ENCODE assay signal across 14 cellular contexts in the genomic region with DNA sequence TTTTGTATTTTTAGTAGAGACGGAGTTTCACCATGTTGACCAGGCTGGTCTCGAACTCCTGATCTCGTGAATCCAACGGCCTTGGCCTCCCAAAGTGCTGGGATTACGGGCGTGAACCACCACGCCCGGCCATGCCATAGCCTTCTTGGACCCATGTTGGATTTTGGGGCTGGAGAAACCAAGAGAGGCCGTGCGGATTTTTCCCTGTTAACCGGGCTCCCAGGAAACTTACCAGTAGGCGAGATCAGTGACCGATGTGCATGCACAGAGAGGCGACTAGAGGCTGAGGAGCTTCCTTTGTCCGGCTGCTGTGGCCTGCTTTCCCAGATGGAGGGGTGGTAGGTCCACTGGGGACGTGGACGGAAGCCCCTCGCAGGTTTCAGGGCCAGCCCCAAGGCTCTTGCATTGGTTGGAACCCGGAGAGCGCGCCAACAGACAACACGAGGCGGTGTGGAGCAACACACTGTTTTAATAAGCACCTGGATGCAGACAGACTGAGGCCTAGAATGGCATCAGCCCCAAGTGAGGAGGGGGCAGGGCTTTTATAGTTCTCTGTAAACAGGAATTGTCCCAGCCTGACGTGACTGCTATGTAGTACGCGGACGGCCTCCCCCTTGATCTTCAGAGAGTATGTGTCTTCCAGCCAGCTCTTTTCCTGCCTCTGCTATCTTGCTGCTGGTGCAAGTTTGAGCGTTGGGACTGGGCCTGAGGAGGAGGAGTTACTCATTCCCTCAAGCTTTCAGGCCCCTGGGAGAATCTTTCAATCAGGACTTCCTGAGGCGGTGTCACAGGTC. TPM values are rescaled to one million over a fixed set of nuclear protein-coding genes. Genes with fewer than 3 reads are reported as not detected.
A peak's percentile ranks its signal among the peaks of the same experiment; 100 is the strongest.
DNase-seq lines count a peak whose midpoint lies in the region; TF ChIP-seq lines count a peak whose summit lies in the region.
"Had no signal": no experiment of that assay in that cellular context is flagged by ENCODE, and none has a peak within 500 bp of the region (broad histone marks: within the 10 kb centered on the region; RNA-seq: fewer than 3 reads in every experiment).

ERVH48-1 (minus strand) TSS at position 517 of the 794 bp plus-strand sequence. CDS start 6,624 bp downstream, outside the sequence.

- DNase-seq in T-helper 1 cell (no peak), LNCaP clone FGC (ENCODE audit: low read depth) (peak; percentile 1), nephron progenitor cell (no peak), glomerular visceral epithelial cell (ENCODE audit: extremely low spot score) (no peak), A172 (ENCODE audit: low spot score) (no peak), head of caudate nucleus (no peak)
- DNase-seq: left colon; NCI-H1092 treated with DMSO at 0.1 percent for 48 hours; NK-92 treated with Interleukin-12 subunit alpha and Interleukin-12 subunit beta, amount 100 ng/mL, for 24 hours had no signal

- no peak for TF ChIP-seq CTCF in LNCaP clone FGC (IDR thresholded peaks at IDR 0.05; ENCODE audit: control insufficient read depth, extremely low read depth, insufficient read depth)
- no peak for TF ChIP-seq CTCF in brain (conservative IDR thresholded peaks at IDR 0.05)
- no peak for TF ChIP-seq CTCF in nephron progenitor cell (IDR thresholded peaks at IDR 0.05)

- no peaks in the 10 kb centered on the region for H3K36me3 Mint-ChIP-seq in T-helper 1 cell treated with Interleukin-12 subunit alpha and Interleukin-12 subunit beta and Interleukin-4 antibody, amounts not matched to agents 30 μg/mL and 1 μg/mL, for 36 hours (ENCODE audit: low read depth)
- H3K36me3 Mint-ChIP-seq in brain = no peaks in the 10 kb centered on the region
- H3K36me3 Mint-ChIP-seq in nephron progenitor cell (ENCODE audit: low read depth) = peaks cover 4% of the 10 kb centered on the region

- no peaks in the 10 kb centered on the region for H3K9me3 Mint-ChIP-seq in T-helper 1 cell treated with Interleukin-12 subunit alpha and Interleukin-12 subunit beta and Interleukin-4 antibody, amounts not matched to agents 30 μg/mL and 1 μg/mL, for 36 hours
- H3K9me3 Mint-ChIP-seq in brain (no peaks in the 10 kb centered on the region), nephron progenitor cell (no peaks in the 10 kb centered on the region)

- H3K4me1 Mint-ChIP-seq in T-helper 1 cell treated with Interleukin-12 subunit alpha and Interleukin-12 subunit beta and Interleukin-4 antibody, amounts not matched to agents 30 μg/mL and 1 μg/mL, for 36 hours (ENCODE audit: low read depth) = peaks cover 14% of the 10 kb centered on the region
- H3K4me1 Mint-ChIP-seq in brain (peaks cover 17% of the 10 kb centered on the region), nephron progenitor cell (peaks cover 34% of the 10 kb centered on the region)

- H3K27me3 Mint-ChIP-seq in T-helper 1 cell treated with Interleukin-12 subunit alpha and Interleukin-12 subunit beta and Interleukin-4 antibody, amounts not matched to agents 30 μg/mL and 1 μg/mL, for 36 hours (ENCODE audit: low read depth) = no peaks in the 10 kb centered on the region
- peaks cover 5% of the 10 kb centered on the region for H3K27me3 Mint-ChIP-seq in brain
- peaks cover 3% of the 10 kb centered on the region for H3K27me3 Mint-ChIP-seq in nephron progenitor cell (ENCODE audit: low read depth, poor library complexity)

- H3K27ac Mint-ChIP-seq in T-helper 1 cell treated with Interleukin-12 subunit alpha and Interleukin-12 subunit beta and Interleukin-4 antibody, amounts not matched to agents 30 μg/mL and 1 μg/mL, for 36 hours = peak within 1 kb of the TSS; percentile 16
- H3K27ac Mint-ChIP-seq in brain = peak within 1 kb of the TSS in 4 of 5 experiments; percentile 31 to 93 (median 46)
- H3K27ac Mint-ChIP-seq in nephron progenitor cell = peak within 1 kb of the TSS; percentile 83

- no peak within 1 kb of the TSS for H3K4me3 ChIP-seq in LNCaP clone FGC (ENCODE audit: low read depth, low read length)
- H3K4me3 ChIP-seq: A549 had no signal

- H3K4me3 Mint-ChIP-seq in T-helper 1 cell treated with Interleukin-12 subunit alpha and Interleukin-12 subunit beta and Interleukin-4 antibody, amounts not matched to agents 30 μg/mL and 1 μg/mL, for 36 hours = peak within 1 kb of the TSS; percentile 4
- H3K4me3 Mint-ChIP-seq in brain (no peak within 1 kb of the TSS), nephron progenitor cell (peak within 1 kb of the TSS; percentile 47)

- intact Hi-C loops in head of caudate nucleus (cut with DNase I) = loop anchor here (5.0 kb wide), 1 partner anchor 47 kb away; the partner anchor contains the start of gene PKNOX1

RNA-seq across cellular contexts. Expression of gene ERVH48-1, which starts in this region (rescaled TPM):
- not detected for polyA plus RNA-seq in brain (ENCODE audit: insufficient read depth, low read depth, low replicate concordance)
- not detected in 2 replicates for total RNA-seq in A172 (2014; rRNA removed; shearing (Covaris generic))
- total RNA-seq: fibroblast of lung, H4, left colon had no signal
- polyA plus RNA-seq: A549 had no signal

Comparison
In these comparisons a context has a peak if more than half of its experiments do, and no peak if none do; other contexts are left out.
1. H3K27ac Mint-ChIP-seq: peak in every context shown above with its lines; median percentile 83 in nephron progenitor cell; 46 in brain; 16 in T-helper 1 cell treated with Interleukin-12 subunit alpha and Interleukin-12 subunit beta and Interleukin-4 antibody, amounts not matched to agents 30 μg/mL and 1 μg/mL, for 36 hours.
2. H3K4me3 Mint-ChIP-seq: peak in T-helper 1 cell treated with Interleukin-12 subunit alpha and Interleukin-12 subunit beta and Interleukin-4 antibody, amounts not matched to agents 30 μg/mL and 1 μg/mL, for 36 hours (single experiment) and nephron progenitor cell (single experiment); none in brain (0 of 5).